In genomic region chr14:63933110-63933509, GRCh38 we compare ENCODE assay signal across 1 cellular context.
TF ChIP-seq lines count a peak whose summit lies in the region.

No MANE protein-coding gene starts in this region.

TF ChIP-seq in GM23338, 12 proteins besides CTCF, POLR2A, EP300 and RAD21:
- no peak for TF ChIP-seq ZNF462 (CRISPR knock-in tag; IDR thresholded peaks at IDR 0.05)
- no peak for TF ChIP-seq REST (IDR thresholded peaks at IDR 0.05; ENCODE audit: unreplicated experiment)
- TF ChIP-seq NANOG (IDR thresholded peaks at IDR 0.05; ENCODE audit: borderline replicate concordance), result no peak
- TF ChIP-seq STAT1 (IDR thresholded peaks at IDR 0.05; ENCODE audit: unreplicated experiment), result no peak
- TF ChIP-seq POLR2AphosphoS5 (IDR thresholded peaks at IDR 0.05; ENCODE audit: low read depth), result no peak
- TF ChIP-seq ETS1 (IDR thresholded peaks at IDR 0.05), result no peak
- TF ChIP-seq ZNF114 (CRISPR knock-in tag; IDR thresholded peaks at IDR 0.05), result no peak
- no peak for TF ChIP-seq JUNB (IDR thresholded peaks at IDR 0.05; ENCODE audit: unreplicated experiment)
